Comparison of ENCODE assay signal across 8 cellular contexts in genomic region chr2:151409601-151410484, GRCh38. TPM values are rescaled to one million over a fixed set of nuclear protein-coding genes. Genes with fewer than 3 reads are reported as not detected.
DNase-seq lines count a peak whose midpoint lies in the region; ATAC-seq, FAIRE-seq and TF ChIP-seq lines count a peak whose summit lies in the region.

RIF1 (plus strand) TSS chr2:151409902; CDS start chr2:151410424, 522 bp downstream.

- CTCF ChIA-PET in T-cell (lab: Charles Lee) = interaction anchor here (0.6 to 1.6 kb wide), 11 partner anchors 11 to 1823 kb away, joined by 3 to 16 read pairs (median 5); no protein-coding TSS in a partner anchor

- peak within 1 kb of the TSS; percentile 90 to 92 for H3K27ac Mint-ChIP-seq in T-cell

- H3K4me3 ChIP-seq in heart right ventricle (peak within 1 kb of the TSS; percentile 83 to 100 (median 94)), upper lobe of right lung (peak within 1 kb of the TSS; percentile 99)

- ATAC-seq in HG02798 (IDR thresholded peaks at IDR 0.05; ENCODE audit: poor library complexity, unreplicated experiment) (peak; percentile 96), T-cell (replicated peaks in 1 of 4) (peak; percentile 91 to 93 (median 92)), heart right ventricle (peak; percentile 99 to 100 (median 99)), upper lobe of right lung (peak; percentile 99)

- WGBS in adipose tissue, 3 donors = 0 to 1% (median 1%) methylated on average over 60 to 65 of the region's 65 CpGs
- WGBS in heart right ventricle, 2 donors = 0% methylated on average over 64 to 65 of the region's 65 CpGs

- H3K27ac ChIP-seq in adipose tissue (ENCODE audit: low read depth, low read length) = peak within 1 kb of the TSS; percentile 49
- H3K27ac ChIP-seq in heart right ventricle = peak within 1 kb of the TSS; percentile 81 to 99 (median 90)
- H3K27ac ChIP-seq in upper lobe of right lung = peak within 1 kb of the TSS; percentile 94

- intact Hi-C loops in heart right ventricle (cut with DNase I) (loop anchor here in 8 of 10 donors (5.0 to 10.0 kb wide), 5 partner anchors 115 to 1823 kb away; partner anchors contain the start of genes NMI (in 5 of the 8), RBM43 (in 4 of the 8) and MMADHC (in 1 of the 8)), posterior vena cava (cut with DNase I) (loop anchor here in 1 of 2 donors (10.0 kb wide), 1 partner anchor 115 kb away; no protein-coding TSS in a partner anchor), upper lobe of right lung (cut with DNase I) (no loop called here)

- POLR2A ChIA-PET in T-cell (lab: Charles Lee) = interaction anchor here (0.5 to 0.7 kb wide), 6 partner anchors 9 to 1277 kb away, joined by 3 to 12 read pairs (median 6); no protein-coding TSS in a partner anchor

- peaks cover 31 to 36% (median 35%) of the 10 kb centered on the region in 3 donors for H3K4me1 Mint-ChIP-seq in T-cell

- FAIRE-seq in GM12891 (lab: Jason Lieb, UNC) = peak; percentile 97

- TF ChIP-seq CTCF in heart right ventricle (IDR thresholded peaks at IDR 0.05) = peak; percentile 42 to 89 (median 61)
- TF ChIP-seq CTCF in upper lobe of right lung (IDR thresholded peaks at IDR 0.05) = peak; percentile 57

- DNase-seq in GM12891 (ENCODE audit: insufficient read length, low spot score) (peak; percentile 76), NCI-H1417 treated with DMSO at 0.1 percent for 48 hours (lab: John Stamatoyannopoulos, UW) (peak; percentile 79), T-cell (peak; percentile 47 to 83 (median 69)), heart right ventricle (peak; percentile 85 to 90), posterior vena cava (ENCODE audit: low spot score) (peak; percentile 96), upper lobe of right lung (peak; percentile 94)

- peaks cover 0 to 1% of the 10 kb centered on the region in 2 donors for H3K27me3 Mint-ChIP-seq in T-cell

- peaks cover 4% of the 10 kb centered on the region for H3K36me3 Mint-ChIP-seq in T-cell

- H3K9me3 ChIP-seq in heart right ventricle = no peaks in the 10 kb centered on the region
- H3K9me3 ChIP-seq in upper lobe of right lung = no peaks in the 10 kb centered on the region

- H3K27me3 ChIP-seq in heart right ventricle (no peaks in the 10 kb centered on the region), upper lobe of right lung (no peaks in the 10 kb centered on the region)

- no peaks in the 10 kb centered on the region for H3K9me3 Mint-ChIP-seq in T-cell

- H3K36me3 ChIP-seq in heart right ventricle (peaks cover 0 to 37% (median 0%) of the 10 kb centered on the region in 9 donors), upper lobe of right lung (peaks cover 32% of the 10 kb centered on the region)

- peak within 1 kb of the TSS; percentile 94 to 97 (median 97) for H3K4me3 Mint-ChIP-seq in T-cell

- peak; percentile 82 for TF ChIP-seq POLR2A in GM12891 (IDR thresholded peaks at IDR 0.05; ENCODE audit: low read depth, low read length)

- H3K4me1 ChIP-seq in heart right ventricle (peaks cover 0 to 22% (median 12%) of the 10 kb centered on the region in 9 donors), upper lobe of right lung (peaks cover 11% of the 10 kb centered on the region)

TF ChIP-seq in GM12891, 5 proteins besides CTCF, POLR2A, EP300 and RAD21:
- TF ChIP-seq POLR2AphosphoS5 (IDR thresholded peaks at IDR 0.05; ENCODE audit: low read depth, low read length) (peak; percentile 76), SPI1 (IDR thresholded peaks at IDR 0.05; ENCODE audit: low read depth, low read length) (no peak), TAF1 (IDR thresholded peaks at IDR 0.05; ENCODE audit: low read depth, low read length) (peak; percentile 26; the same call in 1 of the 2 replicates), PAX5 (IDR thresholded peaks at IDR 0.05; ENCODE audit: insufficient read depth, low read length, severe bottlenecking) (peak; percentile 57)

RNA-seq across cellular contexts. Expression of gene RIF1, which starts in this region (rescaled TPM):
- 7.2 TPM for polyA plus RNA-seq in GM12891 (2012; ENCODE audit: low read depth, missing spikeins)
- 10 to 100 TPM; 46.6 to 68.3 (median 58.3) TPM for total RNA-seq in T-cell
- polyA plus RNA-seq in adipose tissue = 1 to 10 TPM; 2.9 to 5.8 (median 3.8) TPM
- 10 to 100 TPM; 11.7 to 19.3 (median 15.8) TPM for total RNA-seq in heart right ventricle
- polyA plus RNA-seq in heart right ventricle = 1 to 10 TPM; 2.0 to 3.9 TPM
- 10 to 100 TPM; 31.0 to 40.4 TPM for total RNA-seq in posterior vena cava
- 36.4 TPM for total RNA-seq in upper lobe of right lung

Comparison
In these comparisons a context has a peak if more than half of its experiments do, and no peak if none do; other contexts are left out.
1. Peak in every context shown above with its lines: DNase-seq, ATAC-seq, H3K4me3 ChIP-seq and H3K27ac ChIP-seq.